In the genomic region with DNA sequence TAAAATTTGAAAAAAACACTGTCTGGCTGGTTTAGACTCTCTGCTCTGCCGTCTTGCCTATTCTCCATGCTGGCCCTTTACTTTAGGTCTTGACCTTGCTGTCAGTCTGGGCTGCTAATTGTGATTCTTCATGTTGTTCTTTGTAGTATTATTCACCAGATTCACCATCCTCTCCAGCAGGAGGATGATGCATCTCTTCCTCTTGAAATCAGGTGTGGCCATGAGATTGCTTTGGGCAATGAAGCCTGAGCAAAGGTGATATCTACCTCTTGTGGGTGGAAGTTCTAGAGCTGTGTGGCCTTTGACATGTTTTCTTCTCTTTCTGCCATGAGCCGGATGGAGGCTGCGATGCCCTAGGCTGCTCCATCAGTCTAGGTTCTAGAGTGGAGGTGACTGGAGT, we compare ENCODE assay signal across 1 cellular context.
TF ChIP-seq lines count a peak whose summit lies in the region.

No MANE protein-coding gene starts in this region.

TF ChIP-seq in H1, 55 proteins besides CTCF, POLR2A, EP300 and RAD21:
- TF ChIP-seq BCL11A (IDR thresholded peaks at IDR 0.05; ENCODE audit: low read depth in 2 of 2, low read length in 2 of 2) (no peak), ZNF274 (IDR thresholded peaks at IDR 0.05; ENCODE audit: borderline replicate concordance, extremely low read depth, low read length) (no peak), POLR2AphosphoS5 (IDR thresholded peaks at IDR 0.05; ENCODE audit: low read depth, low read length) (no peak), EGR1 (IDR thresholded peaks at IDR 0.05; ENCODE audit: borderline replicate concordance, low read depth, low read length) (no peak), KDM1A (IDR thresholded peaks at IDR 0.05; ENCODE audit: borderline replicate concordance, low read length) (no peak), TAF1 (IDR thresholded peaks at IDR 0.05; ENCODE audit: low read depth, low read length) (no peak), GTF2F1 (IDR thresholded peaks at IDR 0.05; ENCODE audit: borderline replicate concordance, low read depth, low read length) (no peak), SP1 (IDR thresholded peaks at IDR 0.05; ENCODE audit: low read depth, low read length) (no peak), MAX (IDR thresholded peaks at IDR 0.05) (no peak), SRF (IDR thresholded peaks at IDR 0.05; ENCODE audit: low read depth, low read length) (no peak), EZH2 (IDR thresholded peaks at IDR 0.05; ENCODE audit: low read depth, low read length, severe bottlenecking) (no peak)
- TF ChIP-seq, protein P1, sequence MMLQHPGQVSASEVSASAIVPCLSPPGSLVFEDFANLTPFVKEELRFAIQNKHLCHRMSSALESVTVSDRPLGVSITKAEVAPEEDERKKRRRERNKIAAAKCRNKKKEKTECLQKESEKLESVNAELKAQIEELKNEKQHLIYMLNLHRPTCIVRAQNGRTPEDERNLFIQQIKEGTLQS (IDR thresholded peaks at IDR 0.05; ENCODE audit: insufficient read depth, low read depth, low read length): no peak
